Comparison of ENCODE assay signal across 16 cellular contexts in genomic region chr6:87731080-87731479, GRCh38.
"Had no signal": no experiment of that assay in that cellular context is flagged by ENCODE, and none has a peak within 500 bp of the region (broad histone marks: within the 10 kb centered on the region; RNA-seq: fewer than 3 reads in every experiment).

No MANE protein-coding gene starts in this region.

- H3K9me3 ChIP-seq: adrenal gland, prostate gland, sigmoid colon, thoracic aorta, vagina had no signal

- H3K79me2 ChIP-seq: hepatocyte had no signal

- DNase-seq: activated CD4-positive, alpha-beta T cell treated with anti-CD3 and anti-CD28 coated beads, Interleukin-2, amount 50 U/mL, for 1 hour; activated CD4-positive, CD25-positive, alpha-beta regulatory T cell; effector CD8-positive, alpha-beta T cell; natural killer cell; stimulated activated CD4-positive, alpha-beta T cell treated with anti-CD3 and anti-CD28 coated beads, Interleukin-4, amount 100 ng/mL, for 1 hour; stimulated activated CD8-positive, alpha-beta memory T cell treated with anti-CD3 and anti-CD28 coated beads, Interleukin-4, amount 100 ng/mL, for 48 hours had no signal

- H3K4me3 Mint-ChIP-seq: activated naive CD4-positive, alpha-beta T cell treated with anti-CD3 and anti-CD28 coated beads, Interleukin-2, amount 10 ng/mL, durations not matched to agents 7 days and 5 days; natural killer cell had no signal

- H2AFZ ChIP-seq: hepatocyte had no signal

- H3K36me3 ChIP-seq: adrenal gland, prostate gland, sigmoid colon, thoracic aorta, vagina had no signal

- H3K27ac Mint-ChIP-seq: activated T-helper 2 cell treated with anti-CD3 and anti-CD28 coated beads, Interferon-gamma antibody, Interleukin-2, Interleukin-4, amounts not matched to agents 10 μg/mL and 5 μg/mL and 100 μg/mL, durations not matched to agents 14 hours and 24 hours and 36 hours; stimulated activated naive CD8-positive, alpha-beta T cell treated with anti-CD3 and anti-CD28 coated beads, Interleukin-15, amount 100 ng/mL, for 72 hours had no signal

- H3K4me2 ChIP-seq: hepatocyte had no signal

- H3K27me3 ChIP-seq: adrenal gland, hepatocyte, sigmoid colon, vagina had no signal

- H3K4me3 ChIP-seq: adrenal gland, coronary artery, hepatocyte, prostate gland, sigmoid colon, thoracic aorta, vagina had no signal

- H3K9me3 Mint-ChIP-seq: activated T-helper 2 cell treated with anti-CD3 and anti-CD28 coated beads, Interferon-gamma antibody, Interleukin-2, Interleukin-4, amounts not matched to agents 10 μg/mL and 5 μg/mL and 100 μg/mL, durations not matched to agents 14 hours and 24 hours and 36 hours; natural killer cell had no signal

- H3K36me3 Mint-ChIP-seq: natural killer cell had no signal

- H3K27ac ChIP-seq: coronary artery had no signal
